10 cellular contexts compared by ENCODE assay signal in genomic region chr20:10848810-10849370, GRCh38.
DNase-seq lines count a peak whose midpoint lies in the region; TF ChIP-seq lines count a peak whose summit lies in the region.
"Had no signal": no experiment of that assay in that cellular context is flagged by ENCODE, and none has a peak within 500 bp of the region (broad histone marks: within the 10 kb centered on the region; RNA-seq: fewer than 3 reads in every experiment).

No MANE protein-coding gene starts in this region.

- H3K36me3 Mint-ChIP-seq in MCF 10A (ENCODE audit: insufficient read depth, unreplicated experiment), result no peaks in the 10 kb centered on the region

- no peak for TF ChIP-seq POLR2A in breast epithelium (IDR thresholded peaks at IDR 0.05)
- TF ChIP-seq POLR2A in adrenal gland (IDR thresholded peaks at IDR 0.05), result no peak

- H3K27ac Mint-ChIP-seq in MCF 10A (ENCODE audit: low read depth, unreplicated experiment), result peak overlapping the region; percentile 89

- peak; percentile 87 for DNase-seq in MCF 10A (ENCODE audit: unreplicated experiment)
- DNase-seq in breast epithelium (ENCODE audit: low spot score in 2 of 2), result no peak
- DNase-seq in adrenal gland, result peak in 6 of 7 donors; percentile 19 to 55 (median 44)
- DNase-seq in islet precursor cell, result peak; percentile 89
- DNase-seq in DMS114 treated with DMSO at 0.1 percent for 48 hours (lab: John Stamatoyannopoulos, UW; ENCODE audit: unreplicated experiment), result no peak
- DNase-seq in tibial artery, result no peak
- no peak for DNase-seq in NCI-H510A treated with DMSO at 0.1 percent for 48 hours (lab: John Stamatoyannopoulos, UW)
- no peak for DNase-seq in SW 1271 (lab: John Stamatoyannopoulos, UW)
- DNase-seq: hippocampal formation had no signal

- H3K4me3 ChIP-seq in breast epithelium (no peak overlapping the region), adrenal gland (no peak overlapping the region), tibial artery (no peak overlapping the region)
- H3K4me3 ChIP-seq: BLaER1 had no signal

- peak overlapping the region in 1 of 2 donors; percentile 41 for H3K27ac ChIP-seq in breast epithelium
- peak overlapping the region in 1 of 5 donors; percentile 35 for H3K27ac ChIP-seq in adrenal gland
- H3K27ac ChIP-seq in tibial artery, result no peak overlapping the region
- H3K27ac ChIP-seq: BLaER1 had no signal

- H3K27me3 Mint-ChIP-seq in MCF 10A (ENCODE audit: insufficient read depth, unreplicated experiment), result no peaks in the 10 kb centered on the region

- no peak for TF ChIP-seq CTCF in MCF 10A (IDR thresholded peaks at IDR 0.05; ENCODE audit: unreplicated experiment)
- TF ChIP-seq CTCF in breast epithelium (IDR thresholded peaks at IDR 0.05), result no peak
- no peak for TF ChIP-seq CTCF in adrenal gland (IDR thresholded peaks at IDR 0.05)
- TF ChIP-seq CTCF in tibial artery (IDR thresholded peaks at IDR 0.05), result no peak

- H3K4me1 Mint-ChIP-seq in MCF 10A (ENCODE audit: insufficient read depth, unreplicated experiment), result peaks cover 15% of the 10 kb centered on the region

- H3K4me3 Mint-ChIP-seq in MCF 10A (ENCODE audit: unreplicated experiment), result no peak overlapping the region

- intact Hi-C loops in MCF 10A (cut with micrococcal nuclease) (no loop called here), breast epithelium (cut with DNase I; ENCODE audit: low total_unique reads) (no loop called here), adrenal gland (cut with DNase I) (no loop called here), tibial artery (cut with DNase I; ENCODE audit: low total_unique reads) (no loop called here)

- CTCF ChIA-PET in MCF 10A (lab: Yijun Ruan, JAX), result interaction anchor here (0.7 to 1.5 kb wide), 4 partner anchors 15 to 174 kb away, joined by 3 to 7 read pairs (median 4); partner anchors contain the start of gene JAG1

- H3K9me3 Mint-ChIP-seq in MCF 10A (ENCODE audit: unreplicated experiment), result no peaks in the 10 kb centered on the region

- H3K9me3 ChIP-seq in breast epithelium (no peaks in the 10 kb centered on the region), adrenal gland (replicated peaks in 1 of 3) (no peaks in the 10 kb centered on the region), tibial artery (no peaks in the 10 kb centered on the region)
- H3K9me3 ChIP-seq: BLaER1 had no signal

- no peaks in the 10 kb centered on the region for H3K27me3 ChIP-seq in breast epithelium
- no peaks in the 10 kb centered on the region for H3K27me3 ChIP-seq in adrenal gland
- H3K27me3 ChIP-seq in tibial artery, result no peaks in the 10 kb centered on the region
- H3K27me3 ChIP-seq: BLaER1 had no signal

- POLR2A ChIA-PET in MCF 10A (lab: Yijun Ruan, JAX), result interaction anchor here (0.8 to 7.2 kb wide), 9 partner anchors 9 to 256 kb away, joined by 3 to 50 read pairs (median 5); no protein-coding TSS in a partner anchor

- H3K36me3 ChIP-seq in breast epithelium, result no peaks in the 10 kb centered on the region
- H3K36me3 ChIP-seq in adrenal gland (replicated peaks in 1 of 2), result no peaks in the 10 kb centered on the region
- H3K36me3 ChIP-seq in tibial artery, result no peaks in the 10 kb centered on the region
- H3K36me3 ChIP-seq: BLaER1 had no signal

- no peaks in the 10 kb centered on the region for H3K4me1 ChIP-seq in breast epithelium
- no peaks in the 10 kb centered on the region for H3K4me1 ChIP-seq in adrenal gland (replicated peaks in 1 of 2)
- H3K4me1 ChIP-seq in tibial artery, result peaks cover 0 to 6% (median 0%) of the 10 kb centered on the region in 4 donors
- H3K4me1 ChIP-seq: BLaER1 had no signal

- 29 to 37% (median 33%) methylated on average over 6 of the region's 6 CpGs for WGBS in adrenal gland, 4 donors

- no TSS peak for BruUV-seq in MCF 10A (replicated peaks; lab: Mats Ljungman, UMichigan)

Comparison
In these comparisons a context has a peak if more than half of its experiments do, and no peak if none do; other contexts are left out.
1. DNase-seq: peak in MCF 10A (single experiment), adrenal gland (6 of 7) and islet precursor cell (single experiment); none in breast epithelium (0 of 2), DMS114 treated with DMSO at 0.1 percent for 48 hours (single experiment), tibial artery (0 of 2), NCI-H510A treated with DMSO at 0.1 percent for 48 hours (single experiment) and SW 1271 (0 of 2).